In genomic region chr19:35140898-35141626, GRCh38 we compare ENCODE assay signal across 8 cellular contexts. TPM values are rescaled to one million over a fixed set of nuclear protein-coding genes. Genes with fewer than 3 reads are reported as not detected.
DNase-seq lines count a peak whose midpoint lies in the region; ATAC-seq and TF ChIP-seq lines count a peak whose summit lies in the region.

No MANE protein-coding gene starts in this region.

- no peaks in the 10 kb centered on the region for H3K79me2 ChIP-seq in OCI-LY1 (ENCODE audit: insufficient read depth, low read length)

- peak overlapping the region; percentile 62 for H3K4me2 ChIP-seq in OCI-LY1 (ENCODE audit: low read length)

- no peaks in the 10 kb centered on the region for H3K36me3 ChIP-seq in OCI-LY1 (ENCODE audit: insufficient read depth, low read length)
- H3K36me3 ChIP-seq in mucosa of rectum (ENCODE audit: control insufficient read depth in 2 of 2, insufficient read depth in 2 of 2, low read length in 2 of 2) = no peaks in the 10 kb centered on the region
- no peaks in the 10 kb centered on the region for H3K36me3 ChIP-seq in SJCRH30

- peak; percentile 59 for ATAC-seq in HG03432 (IDR thresholded peaks at IDR 0.05; ENCODE audit: unreplicated experiment)

- H3K27ac ChIP-seq in OCI-LY1 (ENCODE audit: low read depth, low read length, poor library complexity, severe bottlenecking) = peak overlapping the region; percentile 37
- peak overlapping the region; percentile 63 to 71 for H3K27ac ChIP-seq in mucosa of rectum (ENCODE audit: low read depth in 2 of 2, low read length in 2 of 2)
- no peak overlapping the region for H3K27ac ChIP-seq in SJCRH30

- H3K9me2 ChIP-seq in OCI-LY1 (ENCODE audit: low read depth, low read length) = no peaks in the 10 kb centered on the region

- peak overlapping the region; percentile 27 for H3K4me3 ChIP-seq in GM12875 (ENCODE audit: low read depth, low read length)
- H3K4me3 ChIP-seq in OCI-LY1 (ENCODE audit: low read depth, low read length, poor library complexity, severe bottlenecking) = peak overlapping the region; percentile 44
- H3K4me3 ChIP-seq in mucosa of rectum (ENCODE audit: low read length in 2 of 2) = peak overlapping the region; percentile 65 to 70
- no peak overlapping the region for H3K4me3 ChIP-seq in SJCRH30

- H3K9me3 ChIP-seq in OCI-LY1 (ENCODE audit: low read length) (no peaks in the 10 kb centered on the region), mucosa of rectum (ENCODE audit: control insufficient read depth in 2 of 2, low read length in 2 of 2) (no peaks in the 10 kb centered on the region), SJCRH30 (replicated peaks) (no peaks in the 10 kb centered on the region)

- no peak overlapping the region for H2AFZ ChIP-seq in OCI-LY1 (ENCODE audit: low read length)

- peak; percentile 97 for DNase-seq in activated T-cell treated with anti-CD3 and anti-CD28 coated beads, Interleukin-2, amount 50 U/mL, for 1 hour
- DNase-seq in erythroblast (lab: John Stamatoyannopoulos, UW) = peak; percentile 87 to 92
- DNase-seq in stimulated activated CD8-positive, alpha-beta memory T cell treated with anti-CD3 and anti-CD28 coated beads, Interleukin-4, amount 100 ng/mL, for 1 hour (ENCODE audit: low read depth in 2 of 2, low spot score in 1 of 2) = peak; percentile 86 to 89
- no peak for DNase-seq in SJCRH30

- no peaks in the 10 kb centered on the region for H4K20me1 ChIP-seq in OCI-LY1 (ENCODE audit: insufficient read depth, low read length)

- H3K9ac ChIP-seq in OCI-LY1 (ENCODE audit: low read length) (no peak overlapping the region; the same call in 1 of the 2 replicates), mucosa of rectum (ENCODE audit: low read depth in 1 of 2, low read length in 2 of 2) (peak overlapping the region; percentile 56 to 74)

- peaks cover 15% of the 10 kb centered on the region for H3K4me1 ChIP-seq in OCI-LY1 (ENCODE audit: insufficient read depth, low read length, severe bottlenecking)
- H3K4me1 ChIP-seq in mucosa of rectum (ENCODE audit: control insufficient read depth in 2 of 2, insufficient read depth in 2 of 2, low read length in 2 of 2) = peaks cover 25 to 34% of the 10 kb centered on the region in 2 donors
- no peaks in the 10 kb centered on the region for H3K4me1 ChIP-seq in SJCRH30

- no peak for TF ChIP-seq POLR2A in erythroblast (IDR thresholded peaks at IDR 0.05; ENCODE audit: low read length)

- TF ChIP-seq CTCF in GM12875 (IDR thresholded peaks at IDR 0.05; ENCODE audit: borderline replicate concordance, insufficient read depth, low read depth, low read length) (peak; percentile 66), OCI-LY1 (IDR thresholded peaks at IDR 0.05; ENCODE audit: low read length) (peak; percentile 61)

- H3F3A ChIP-seq in OCI-LY1 (ENCODE audit: insufficient read depth, low read length) = no peaks in the 10 kb centered on the region; the same call in 1 of the 2 replicates

- H3K27me3 ChIP-seq in OCI-LY1 (ENCODE audit: insufficient read depth, low read length) (no peaks in the 10 kb centered on the region), mucosa of rectum (ENCODE audit: control insufficient read depth in 2 of 2, insufficient read depth in 2 of 2, low read length in 2 of 2) (peaks cover 0 to 5% of the 10 kb centered on the region in 2 donors), SJCRH30 (peaks cover 26% of the 10 kb centered on the region)

RNA-seq across cellular contexts. Expression of gene FXYD7, which starts 2.0 kb away (rescaled TPM):
- not detected in 2 replicates for total RNA-seq in SJCRH30 (2014; rRNA removed; shearing (Covaris generic))

RNA-seq across cellular contexts. Expression of gene FXYD1, which starts 2.4 kb away (rescaled TPM):
- total RNA-seq in SJCRH30 (2014; rRNA removed; shearing (Covaris generic)) = not detected in 2 replicates

RNA-seq across cellular contexts. Expression of gene LGI4, which starts 6.2 kb away (rescaled TPM):
- total RNA-seq in SJCRH30 (2014; rRNA removed; shearing (Covaris generic)) = not detected in 2 replicates

RNA-seq across cellular contexts. Expression of gene FXYD5, which starts 13.5 kb away (rescaled TPM):
- 4.0 and 6.6 TPM in 2 replicates for total RNA-seq in SJCRH30 (2014; rRNA removed; shearing (Covaris generic))

RNA-seq across cellular contexts. Expression of gene FXYD3, which starts 25.4 kb away (rescaled TPM):
- total RNA-seq in SJCRH30 (2014; rRNA removed; shearing (Covaris generic)) = not detected in 2 replicates

Comparison
In these comparisons a context has a peak if more than half of its experiments do, and no peak if none do; other contexts are left out.
1. DNase-seq: peak in activated T-cell treated with anti-CD3 and anti-CD28 coated beads, Interleukin-2, amount 50 U/mL, for 1 hour (single experiment), erythroblast (2 of 2) and stimulated activated CD8-positive, alpha-beta memory T cell treated with anti-CD3 and anti-CD28 coated beads, Interleukin-4, amount 100 ng/mL, for 1 hour (2 of 2); none in SJCRH30 (0 of 2).